ENCODE assay signal across 8 cellular contexts in genomic region chr3:65751123-65751700, GRCh38.
DNase-seq lines count a peak whose midpoint lies in the region; ATAC-seq and TF ChIP-seq lines count a peak whose summit lies in the region.

No MANE protein-coding gene starts in this region.

- CTCF ChIA-PET in IMR-90 (lab: Yijun Ruan, JAX): interaction anchor here (0.6 to 2.2 kb wide), 16 partner anchors 11 to 1221 kb away, joined by 3 to 13 read pairs (median 3); no protein-coding TSS in a partner anchor

- ATAC-seq in IMR-90 (ENCODE audit: low read depth): peak; percentile 89
- no peak for ATAC-seq in HG03565 (IDR thresholded peaks at IDR 0.05; ENCODE audit: unreplicated experiment)
- no peak for ATAC-seq in HG02981 (IDR thresholded peaks at IDR 0.05; ENCODE audit: unreplicated experiment)

- H3K9ac ChIP-seq in IMR-90 (ENCODE audit: low read depth, low read length): no peak overlapping the region

- H2AK5ac ChIP-seq in IMR-90 (ENCODE audit: low read depth, low read length): no peak overlapping the region

- H4K5ac ChIP-seq in IMR-90 (ENCODE audit: low read depth, low read length): no peak overlapping the region

- peak; percentile 54 for TF ChIP-seq RAD21 in IMR-90 (IDR thresholded peaks at IDR 0.05; ENCODE audit: low read length)

- H3K4me3 ChIP-seq in IMR-90 (ENCODE audit: insufficient read depth, low read depth, low read length) (no peak overlapping the region), astrocyte of the spinal cord (ENCODE audit: low read depth, low read length) (no peak overlapping the region), tibial artery (no peak overlapping the region)

- peaks cover 14% of the 10 kb centered on the region; the same call in 1 of the 2 replicates for H4K20me1 ChIP-seq in IMR-90 (ENCODE audit: insufficient read depth, low read length)

- H3K27me3 ChIP-seq in IMR-90 (ENCODE audit: control insufficient read depth, insufficient read depth, low read length) (no peaks in the 10 kb centered on the region), tibial artery (no peaks in the 10 kb centered on the region)

- no peak overlapping the region for H2AFZ ChIP-seq in IMR-90 (replicated peaks; ENCODE audit: low read length, poor library complexity)

- no peak overlapping the region for H4K8ac ChIP-seq in IMR-90 (ENCODE audit: low read depth in 2 of 2, low read length in 2 of 2)

- H3K79me1 ChIP-seq in IMR-90 (ENCODE audit: low read depth in 1 of 2, low read length in 2 of 2): peaks cover 13 to 43% of the 10 kb centered on the region in 2 experiments; a peak in 3 of 4 replicates

- TF ChIP-seq CTCF in IMR-90 (conservative IDR thresholded peaks at IDR 0.05; ENCODE audit: low read depth, low read length) (peak; percentile 59), astrocyte of the spinal cord (IDR thresholded peaks at IDR 0.05; ENCODE audit: low read depth, low read length) (peak; percentile 76), tibial artery (IDR thresholded peaks at IDR 0.05) (peak; percentile 41 to 44)

- dilution Hi-C loops in IMR-90 (cut with HindIII; ENCODE audit: low sequenced_read_pairs, unreplicated experiment): no loop called here

- WGBS in IMR-90 (ENCODE audit: extremely low coverage in 2 of 2, insufficient read length in 1 of 2), 2 experiments: 44% methylated on average over 2 of the region's 5 CpGs; no CpG with 5 or more reads in 1 of the 2 experiments

- no peak overlapping the region for H4K91ac ChIP-seq in IMR-90 (ENCODE audit: insufficient read depth, low read depth, low read length)

- H3K27ac ChIP-seq in IMR-90 (ENCODE audit: insufficient read depth, low read length): no peak overlapping the region
- no peak overlapping the region for H3K27ac ChIP-seq in tibial artery

- H2AK9ac ChIP-seq in IMR-90 (replicated peaks; ENCODE audit: low read depth, low read length, poor library complexity): no peak overlapping the region

- H3K4me1 ChIP-seq in IMR-90 (ENCODE audit: control insufficient read depth, insufficient read depth, low read length) (no peaks in the 10 kb centered on the region; the same call in 1 of the 2 replicates), tibial artery (peaks cover 0 to 6% (median 0%) of the 10 kb centered on the region in 4 donors)

- H3K4me2 ChIP-seq in IMR-90 (ENCODE audit: low read depth, low read length): no peak overlapping the region

- H3K4ac ChIP-seq in IMR-90 (ENCODE audit: low read depth, low read length): no peak overlapping the region

- TF ChIP-seq POLR2A in IMR-90 (IDR thresholded peaks at IDR 0.05; ENCODE audit: low read depth, low read length): no peak

- H3K9me3 ChIP-seq in IMR-90 (ENCODE audit: control insufficient read depth, insufficient read depth, low read length) (no peaks in the 10 kb centered on the region), tibial artery (no peaks in the 10 kb centered on the region)

- DNase-seq in activated CD4-positive, alpha-beta T cell treated with anti-CD3 and anti-CD28 coated beads, Interleukin-2, amount 50 U/mL, for 48 hours: peak; percentile 15 to 17
- no peak for DNase-seq in activated CD4-positive, alpha-beta T cell treated with anti-CD3 and anti-CD28 coated beads, Interleukin-2, amount 50 U/mL, for 4 hours
- DNase-seq in IMR-90 (peak; percentile 34), astrocyte of the spinal cord (ENCODE audit: low read depth, low spot score) (peak; percentile 33), iris pigment epithelial cell (ENCODE audit: low read depth) (peak; percentile 36), tibial artery (no peak)

- H3K36me3 ChIP-seq in IMR-90 (ENCODE audit: control insufficient read depth, insufficient read depth, low read length) (no peaks in the 10 kb centered on the region), tibial artery (no peaks in the 10 kb centered on the region)

- no peak overlapping the region for H2BK15ac ChIP-seq in IMR-90 (ENCODE audit: low read depth, low read length)

- H3K14ac ChIP-seq in IMR-90 (replicated peaks; ENCODE audit: low read depth, low read length): no peak overlapping the region; the same call in 1 of the 2 replicates

- H3K9me1 ChIP-seq in IMR-90 (ENCODE audit: insufficient read depth, low read length): no peaks in the 10 kb centered on the region; the same call in 1 of the 2 replicates

- H3K23ac ChIP-seq in IMR-90 (ENCODE audit: low read depth, low read length): no peak overlapping the region

- H2BK120ac ChIP-seq in IMR-90 (ENCODE audit: low read depth, low read length): no peak overlapping the region

- in situ Hi-C loops in IMR-90 (cut with MboI; ENCODE audit: low sequenced_read_pairs) (no loop called here), astrocyte of the spinal cord (cut with HindIII; ENCODE audit: low sequenced_read_pairs) (no loop called here)

- intact Hi-C loops in IMR-90 (cut with micrococcal nuclease): loop anchor here (2.0 to 5.0 kb wide), 2 partner anchors 312 to 1219 kb away; no protein-coding TSS in a partner anchor
- intact Hi-C loops in tibial artery (cut with DNase I; ENCODE audit: low total_unique reads): no loop called here

- POLR2A ChIA-PET in IMR-90 (lab: Charles Lee; ENCODE audit: unreplicated experiment): no interaction called here

- no peak overlapping the region for H2BK5ac ChIP-seq in IMR-90 (ENCODE audit: low read depth, low read length, poor library complexity, severe bottlenecking)

- no TSS peak for BruUV-seq in IMR-90 (replicated peaks; lab: Mats Ljungman, UMichigan)

- H3K18ac ChIP-seq in IMR-90 (ENCODE audit: low read depth, low read length): no peak overlapping the region

- H3K56ac ChIP-seq in IMR-90 (ENCODE audit: extremely low read depth, insufficient read depth, low read length): no peak overlapping the region

- no peak overlapping the region for H2BK20ac ChIP-seq in IMR-90 (ENCODE audit: low read depth, low read length)

TF ChIP-seq in IMR-90, 13 proteins besides CTCF, POLR2A, EP300 and RAD21:
- TF ChIP-seq MAZ (IDR thresholded peaks at IDR 0.05; ENCODE audit: borderline replicate concordance, low read depth, low read length) (no peak), CEBPB (IDR thresholded peaks at IDR 0.05; ENCODE audit: low read depth, low read length) (no peak), SMC3 (IDR thresholded peaks at IDR 0.05; ENCODE audit: low read depth, low read length) (peak; percentile 50)

Comparison
In these comparisons a context has a peak if more than half of its experiments do, and no peak if none do; other contexts are left out.
1. DNase-seq: peak in activated CD4-positive, alpha-beta T cell treated with anti-CD3 and anti-CD28 coated beads, Interleukin-2, amount 50 U/mL, for 48 hours (2 of 2), IMR-90 (single experiment), astrocyte of the spinal cord (single experiment) and iris pigment epithelial cell (single experiment); none in activated CD4-positive, alpha-beta T cell treated with anti-CD3 and anti-CD28 coated beads, Interleukin-2, amount 50 U/mL, for 4 hours (0 of 2) and tibial artery (0 of 2).
2. Peak in every context shown above with its lines, with median percentiles within 50 percentile points of each other: CTCF ChIP-seq.